1 cellular context compared by ENCODE assay signal in the genomic region with DNA sequence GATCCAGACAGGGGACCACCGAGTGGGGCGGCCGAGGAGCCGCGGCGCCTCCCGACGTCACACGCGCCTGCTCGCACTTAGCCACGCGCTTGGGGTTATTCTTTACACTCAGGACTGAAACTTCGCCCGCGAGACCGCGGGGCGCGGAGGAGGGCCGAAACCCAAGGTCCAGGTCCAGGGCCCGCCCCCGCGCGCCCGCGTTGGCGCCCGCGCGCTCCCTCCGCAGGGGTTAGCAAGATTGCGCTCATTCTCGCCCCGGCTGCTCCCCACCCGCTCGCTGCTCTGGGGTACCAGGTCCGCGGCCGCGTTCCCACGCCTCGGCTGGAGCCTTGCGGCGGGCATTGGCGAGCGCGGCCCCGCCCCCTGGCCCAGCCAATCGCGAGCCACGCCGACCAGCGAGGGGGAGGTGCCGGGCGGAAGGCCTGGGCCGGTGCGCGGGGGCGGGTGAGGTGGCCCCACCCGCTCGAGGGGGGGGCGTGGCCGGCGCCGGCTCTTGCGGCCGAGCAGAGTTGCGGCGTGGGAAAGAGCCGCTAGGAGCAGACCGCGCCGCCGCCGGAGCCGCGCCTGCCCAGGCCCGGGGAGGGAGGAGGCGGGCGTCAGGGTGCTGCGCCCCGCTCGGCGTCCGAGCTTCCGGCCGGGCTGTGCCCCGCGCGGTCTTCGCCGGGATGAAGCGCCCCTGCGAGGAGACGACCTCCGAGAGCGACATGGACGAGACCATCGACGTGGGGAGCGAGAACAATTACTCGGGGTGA.
A peak's percentile ranks its signal among the peaks of the same experiment; 100 is the strongest.
TF ChIP-seq lines count a peak whose summit lies in the region.

A gene (plus strand): TSS at position 521 of the 752 bp plus-strand sequence. CDS start 145 bp downstream, at position 666.

TF ChIP-seq in HepG2, 621 proteins besides CTCF, POLR2A, EP300 and RAD21 (continued from another document and continues in another):
- TF ChIP-seq, protein P1, sequence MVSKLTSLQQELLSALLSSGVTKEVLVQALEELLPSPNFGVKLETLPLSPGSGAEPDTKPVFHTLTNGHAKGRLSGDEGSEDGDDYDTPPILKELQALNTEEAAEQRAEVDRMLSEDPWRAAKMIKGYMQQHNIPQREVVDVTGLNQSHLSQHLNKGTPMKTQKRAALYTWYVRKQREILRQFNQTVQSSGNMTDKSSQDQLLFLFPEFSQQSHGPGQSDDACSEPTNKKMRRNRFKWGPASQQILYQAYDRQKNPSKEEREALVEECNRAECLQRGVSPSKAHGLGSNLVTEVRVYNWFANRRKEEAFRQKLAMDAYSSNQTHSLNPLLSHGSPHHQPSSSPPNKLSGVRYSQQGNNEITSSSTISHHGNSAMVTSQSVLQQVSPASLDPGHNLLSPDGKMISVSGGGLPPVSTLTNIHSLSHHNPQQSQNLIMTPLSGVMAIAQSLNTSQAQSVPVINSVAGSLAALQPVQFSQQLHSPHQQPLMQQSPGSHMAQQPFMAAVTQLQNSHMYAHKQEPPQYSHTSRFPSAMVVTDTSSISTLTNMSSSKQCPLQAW (CRISPR knock-in tag; IDR thresholded peaks at IDR 0.05) = no peak
- TF ChIP-seq PAX8 (CRISPR knock-in tag; IDR thresholded peaks at IDR 0.05; ENCODE audit: borderline replicate concordance) (no peak), KMT2B (CRISPR knock-in tag; IDR thresholded peaks at IDR 0.05) (peak; percentile 45; the same call in 1 of the 2 replicates), KDM3A (CRISPR knock-in tag; IDR thresholded peaks at IDR 0.05; ENCODE audit: low read depth) (no peak), POLR2AphosphoS5 (IDR thresholded peaks at IDR 0.05; ENCODE audit: low read depth, low read length) (no peak), ZNF766 (CRISPR knock-in tag; IDR thresholded peaks at IDR 0.05; ENCODE audit: borderline replicate concordance) (no peak), KDM4B (CRISPR knock-in tag; IDR thresholded peaks at IDR 0.05) (no peak), RBFOX2 (IDR thresholded peaks at IDR 0.05; ENCODE audit: low read depth, low read length) (peak; percentile 56), NCOA5 (CRISPR knock-in tag; IDR thresholded peaks at IDR 0.05) (no peak), HDAC1 (CRISPR knock-in tag; IDR thresholded peaks at IDR 0.05) (peak; percentile 51; the same call in 1 of the 2 replicates), ZSCAN12 (CRISPR knock-in tag; IDR thresholded peaks at IDR 0.05) (no peak), TARDBP (CRISPR knock-in tag; IDR thresholded peaks at IDR 0.05) (no peak), ZNF724P (CRISPR knock-in tag; IDR thresholded peaks at IDR 0.05; ENCODE audit: borderline replicate concordance) (peak; percentile 79; the same call in 1 of the 2 replicates), ZNF101 (CRISPR knock-in tag; IDR thresholded peaks at IDR 0.05; ENCODE audit: borderline replicate concordance, low read depth) (no peak), MTF2 (CRISPR knock-in tag; IDR thresholded peaks at IDR 0.05; ENCODE audit: borderline replicate concordance) (no peak; the same call in 1 of the 2 replicates), ZNF446 (CRISPR knock-in tag; IDR thresholded peaks at IDR 0.05) (peak; percentile 10; the same call in 1 of the 2 replicates), ZNF430 (CRISPR knock-in tag; IDR thresholded peaks at IDR 0.05) (no peak), ZNF337 (CRISPR knock-in tag; IDR thresholded peaks at IDR 0.05; ENCODE audit: borderline replicate concordance, low read depth) (no peak), ZNF546 (CRISPR knock-in tag; conservative IDR thresholded peaks at IDR 0.05) (peak; percentile 65; the same call in 1 of the 2 replicates), ISX (CRISPR knock-in tag; conservative IDR thresholded peaks at IDR 0.05) (0 out of 2 replicates have a peak, but pooled peaks have one; percentile 30), TCF7L2 (IDR thresholded peaks at IDR 0.05; ENCODE audit: low read depth, low read length) (no peak), ZNF550 (CRISPR knock-in tag; IDR thresholded peaks at IDR 0.05; ENCODE audit: borderline replicate concordance) (no peak), SRY (CRISPR knock-in tag; IDR thresholded peaks at IDR 0.05) (no peak; the same call in 1 of the 2 replicates), HMGA1 (CRISPR knock-in tag; conservative IDR thresholded peaks at IDR 0.05) (no peak), ETV5 (CRISPR knock-in tag; IDR thresholded peaks at IDR 0.05; ENCODE audit: borderline replicate concordance) (peak; percentile 29; the same call in 1 of the 2 replicates), ZNF264 (CRISPR knock-in tag; IDR thresholded peaks at IDR 0.05) (no peak), TAF15 (IDR thresholded peaks at IDR 0.05; ENCODE audit: low read depth, low read length, poor library complexity, severe bottlenecking) (no peak), ZNF326 (CRISPR knock-in tag; IDR thresholded peaks at IDR 0.05; ENCODE audit: borderline replicate concordance) (no peak), KDM6A (CRISPR knock-in tag; IDR thresholded peaks at IDR 0.05; ENCODE audit: low read depth) (no peak), REXO4 (CRISPR knock-in tag; IDR thresholded peaks at IDR 0.05; ENCODE audit: borderline replicate concordance) (no peak; the same call in none of the 2 replicates)
- TF ChIP-seq, protein P2, sequence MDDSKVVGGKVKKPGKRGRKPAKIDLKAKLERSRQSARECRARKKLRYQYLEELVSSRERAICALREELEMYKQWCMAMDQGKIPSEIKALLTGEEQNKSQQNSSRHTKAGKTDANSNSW (CRISPR knock-in tag; IDR thresholded peaks at IDR 0.05; ENCODE audit: borderline replicate concordance) = peak; percentile 19; the same call in 1 of the 2 replicates
- TF ChIP-seq, protein P3, sequence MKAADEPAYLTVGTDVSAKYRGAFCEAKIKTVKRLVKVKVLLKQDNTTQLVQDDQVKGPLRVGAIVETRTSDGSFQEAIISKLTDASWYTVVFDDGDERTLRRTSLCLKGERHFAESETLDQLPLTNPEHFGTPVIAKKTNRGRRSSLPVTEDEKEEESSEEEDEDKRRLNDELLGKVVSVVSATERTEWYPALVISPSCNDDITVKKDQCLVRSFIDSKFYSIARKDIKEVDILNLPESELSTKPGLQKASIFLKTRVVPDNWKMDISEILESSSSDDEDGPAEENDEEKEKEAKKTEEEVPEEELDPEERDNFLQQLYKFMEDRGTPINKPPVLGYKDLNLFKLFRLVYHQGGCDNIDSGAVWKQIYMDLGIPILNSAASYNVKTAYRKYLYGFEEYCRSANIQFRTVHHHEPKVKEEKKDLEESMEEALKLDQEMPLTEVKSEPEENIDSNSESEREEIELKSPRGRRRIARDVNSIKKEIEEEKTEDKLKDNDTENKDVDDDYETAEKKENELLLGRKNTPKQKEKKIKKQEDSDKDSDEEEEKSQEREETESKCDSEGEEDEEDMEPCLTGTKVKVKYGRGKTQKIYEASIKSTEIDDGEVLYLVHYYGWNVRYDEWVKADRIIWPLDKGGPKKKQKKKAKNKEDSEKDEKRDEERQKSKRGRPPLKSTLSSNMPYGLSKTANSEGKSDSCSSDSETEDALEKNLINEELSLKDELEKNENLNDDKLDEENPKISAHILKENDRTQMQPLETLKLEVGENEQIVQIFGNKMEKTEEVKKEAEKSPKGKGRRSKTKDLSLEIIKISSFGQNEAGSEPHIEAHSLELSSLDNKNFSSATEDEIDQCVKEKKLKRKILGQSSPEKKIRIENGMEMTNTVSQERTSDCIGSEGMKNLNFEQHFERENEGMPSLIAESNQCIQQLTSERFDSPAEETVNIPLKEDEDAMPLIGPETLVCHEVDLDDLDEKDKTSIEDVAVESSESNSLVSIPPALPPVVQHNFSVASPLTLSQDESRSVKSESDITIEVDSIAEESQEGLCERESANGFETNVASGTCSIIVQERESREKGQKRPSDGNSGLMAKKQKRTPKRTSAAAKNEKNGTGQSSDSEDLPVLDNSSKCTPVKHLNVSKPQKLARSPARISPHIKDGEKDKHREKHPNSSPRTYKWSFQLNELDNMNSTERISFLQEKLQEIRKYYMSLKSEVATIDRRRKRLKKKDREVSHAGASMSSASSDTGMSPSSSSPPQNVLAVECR (CRISPR knock-in tag; IDR thresholded peaks at IDR 0.05; ENCODE audit: borderline replicate concordance) = peak; percentile 56; the same call in 1 of the 2 replicates
- TF ChIP-seq, protein P4, sequence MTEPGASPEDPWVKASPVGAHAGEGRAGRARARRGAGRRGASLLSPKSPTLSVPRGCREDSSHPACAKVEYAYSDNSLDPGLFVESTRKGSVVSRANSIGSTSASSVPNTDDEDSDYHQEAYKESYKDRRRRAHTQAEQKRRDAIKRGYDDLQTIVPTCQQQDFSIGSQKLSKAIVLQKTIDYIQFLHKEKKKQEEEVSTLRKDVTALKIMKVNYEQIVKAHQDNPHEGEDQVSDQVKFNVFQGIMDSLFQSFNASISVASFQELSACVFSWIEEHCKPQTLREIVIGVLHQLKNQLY (CRISPR knock-in tag; IDR thresholded peaks at IDR 0.05) = peak; percentile 13; the same call in 1 of the 2 replicates
- TF ChIP-seq, protein P5, sequence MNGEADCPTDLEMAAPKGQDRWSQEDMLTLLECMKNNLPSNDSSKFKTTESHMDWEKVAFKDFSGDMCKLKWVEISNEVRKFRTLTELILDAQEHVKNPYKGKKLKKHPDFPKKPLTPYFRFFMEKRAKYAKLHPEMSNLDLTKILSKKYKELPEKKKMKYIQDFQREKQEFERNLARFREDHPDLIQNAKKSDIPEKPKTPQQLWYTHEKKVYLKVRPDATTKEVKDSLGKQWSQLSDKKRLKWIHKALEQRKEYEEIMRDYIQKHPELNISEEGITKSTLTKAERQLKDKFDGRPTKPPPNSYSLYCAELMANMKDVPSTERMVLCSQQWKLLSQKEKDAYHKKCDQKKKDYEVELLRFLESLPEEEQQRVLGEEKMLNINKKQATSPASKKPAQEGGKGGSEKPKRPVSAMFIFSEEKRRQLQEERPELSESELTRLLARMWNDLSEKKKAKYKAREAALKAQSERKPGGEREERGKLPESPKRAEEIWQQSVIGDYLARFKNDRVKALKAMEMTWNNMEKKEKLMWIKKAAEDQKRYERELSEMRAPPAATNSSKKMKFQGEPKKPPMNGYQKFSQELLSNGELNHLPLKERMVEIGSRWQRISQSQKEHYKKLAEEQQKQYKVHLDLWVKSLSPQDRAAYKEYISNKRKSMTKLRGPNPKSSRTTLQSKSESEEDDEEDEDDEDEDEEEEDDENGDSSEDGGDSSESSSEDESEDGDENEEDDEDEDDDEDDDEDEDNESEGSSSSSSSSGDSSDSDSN (CRISPR knock-in tag; IDR thresholded peaks at IDR 0.05) = peak; percentile 91
- TF ChIP-seq, protein P6, sequence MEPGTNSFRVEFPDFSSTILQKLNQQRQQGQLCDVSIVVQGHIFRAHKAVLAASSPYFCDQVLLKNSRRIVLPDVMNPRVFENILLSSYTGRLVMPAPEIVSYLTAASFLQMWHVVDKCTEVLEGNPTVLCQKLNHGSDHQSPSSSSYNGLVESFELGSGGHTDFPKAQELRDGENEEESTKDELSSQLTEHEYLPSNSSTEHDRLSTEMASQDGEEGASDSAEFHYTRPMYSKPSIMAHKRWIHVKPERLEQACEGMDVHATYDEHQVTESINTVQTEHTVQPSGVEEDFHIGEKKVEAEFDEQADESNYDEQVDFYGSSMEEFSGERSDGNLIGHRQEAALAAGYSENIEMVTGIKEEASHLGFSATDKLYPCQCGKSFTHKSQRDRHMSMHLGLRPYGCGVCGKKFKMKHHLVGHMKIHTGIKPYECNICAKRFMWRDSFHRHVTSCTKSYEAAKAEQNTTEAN (CRISPR knock-in tag; conservative IDR thresholded peaks at IDR 0.05) = no peak
- TF ChIP-seq, protein P7, sequence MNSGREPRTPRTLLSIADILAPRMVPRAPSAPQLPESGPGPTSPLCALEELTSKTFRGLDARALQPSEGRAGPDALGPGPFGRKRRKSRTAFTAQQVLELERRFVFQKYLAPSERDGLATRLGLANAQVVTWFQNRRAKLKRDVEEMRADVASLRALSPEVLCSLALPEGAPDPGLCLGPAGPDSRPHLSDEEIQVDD (CRISPR knock-in tag; IDR thresholded peaks at IDR 0.05; ENCODE audit: borderline replicate concordance) = peak; percentile 66; the same call in 1 of the 2 replicates
- TF ChIP-seq, protein P8, sequence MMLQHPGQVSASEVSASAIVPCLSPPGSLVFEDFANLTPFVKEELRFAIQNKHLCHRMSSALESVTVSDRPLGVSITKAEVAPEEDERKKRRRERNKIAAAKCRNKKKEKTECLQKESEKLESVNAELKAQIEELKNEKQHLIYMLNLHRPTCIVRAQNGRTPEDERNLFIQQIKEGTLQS (CRISPR knock-in tag; IDR thresholded peaks at IDR 0.05) = peak; percentile 10; the same call in 1 of the 2 replicates
- TF ChIP-seq, protein P9, sequence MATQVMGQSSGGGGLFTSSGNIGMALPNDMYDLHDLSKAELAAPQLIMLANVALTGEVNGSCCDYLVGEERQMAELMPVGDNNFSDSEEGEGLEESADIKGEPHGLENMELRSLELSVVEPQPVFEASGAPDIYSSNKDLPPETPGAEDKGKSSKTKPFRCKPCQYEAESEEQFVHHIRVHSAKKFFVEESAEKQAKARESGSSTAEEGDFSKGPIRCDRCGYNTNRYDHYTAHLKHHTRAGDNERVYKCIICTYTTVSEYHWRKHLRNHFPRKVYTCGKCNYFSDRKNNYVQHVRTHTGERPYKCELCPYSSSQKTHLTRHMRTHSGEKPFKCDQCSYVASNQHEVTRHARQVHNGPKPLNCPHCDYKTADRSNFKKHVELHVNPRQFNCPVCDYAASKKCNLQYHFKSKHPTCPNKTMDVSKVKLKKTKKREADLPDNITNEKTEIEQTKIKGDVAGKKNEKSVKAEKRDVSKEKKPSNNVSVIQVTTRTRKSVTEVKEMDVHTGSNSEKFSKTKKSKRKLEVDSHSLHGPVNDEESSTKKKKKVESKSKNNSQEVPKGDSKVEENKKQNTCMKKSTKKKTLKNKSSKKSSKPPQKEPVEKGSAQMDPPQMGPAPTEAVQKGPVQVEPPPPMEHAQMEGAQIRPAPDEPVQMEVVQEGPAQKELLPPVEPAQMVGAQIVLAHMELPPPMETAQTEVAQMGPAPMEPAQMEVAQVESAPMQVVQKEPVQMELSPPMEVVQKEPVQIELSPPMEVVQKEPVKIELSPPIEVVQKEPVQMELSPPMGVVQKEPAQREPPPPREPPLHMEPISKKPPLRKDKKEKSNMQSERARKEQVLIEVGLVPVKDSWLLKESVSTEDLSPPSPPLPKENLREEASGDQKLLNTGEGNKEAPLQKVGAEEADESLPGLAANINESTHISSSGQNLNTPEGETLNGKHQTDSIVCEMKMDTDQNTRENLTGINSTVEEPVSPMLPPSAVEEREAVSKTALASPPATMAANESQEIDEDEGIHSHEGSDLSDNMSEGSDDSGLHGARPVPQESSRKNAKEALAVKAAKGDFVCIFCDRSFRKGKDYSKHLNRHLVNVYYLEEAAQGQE (IDR thresholded peaks at IDR 0.05; ENCODE audit: borderline replicate concordance in 1 of 2, low read depth in 1 of 2, low read length in 2 of 2) = no peak
- TF ChIP-seq, protein P10, sequence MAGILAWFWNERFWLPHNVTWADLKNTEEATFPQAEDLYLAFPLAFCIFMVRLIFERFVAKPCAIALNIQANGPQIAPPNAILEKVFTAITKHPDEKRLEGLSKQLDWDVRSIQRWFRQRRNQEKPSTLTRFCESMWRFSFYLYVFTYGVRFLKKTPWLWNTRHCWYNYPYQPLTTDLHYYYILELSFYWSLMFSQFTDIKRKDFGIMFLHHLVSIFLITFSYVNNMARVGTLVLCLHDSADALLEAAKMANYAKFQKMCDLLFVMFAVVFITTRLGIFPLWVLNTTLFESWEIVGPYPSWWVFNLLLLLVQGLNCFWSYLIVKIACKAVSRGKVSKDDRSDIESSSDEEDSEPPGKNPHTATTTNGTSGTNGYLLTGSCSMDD (CRISPR knock-in tag; IDR thresholded peaks at IDR 0.05) = no peak
- TF ChIP-seq, protein P11, sequence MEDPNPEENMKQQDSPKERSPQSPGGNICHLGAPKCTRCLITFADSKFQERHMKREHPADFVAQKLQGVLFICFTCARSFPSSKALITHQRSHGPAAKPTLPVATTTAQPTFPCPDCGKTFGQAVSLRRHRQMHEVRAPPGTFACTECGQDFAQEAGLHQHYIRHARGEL (CRISPR knock-in tag; IDR thresholded peaks at IDR 0.05) = no peak
